ENCODE assay signal across 1 cellular context in the genomic region with DNA sequence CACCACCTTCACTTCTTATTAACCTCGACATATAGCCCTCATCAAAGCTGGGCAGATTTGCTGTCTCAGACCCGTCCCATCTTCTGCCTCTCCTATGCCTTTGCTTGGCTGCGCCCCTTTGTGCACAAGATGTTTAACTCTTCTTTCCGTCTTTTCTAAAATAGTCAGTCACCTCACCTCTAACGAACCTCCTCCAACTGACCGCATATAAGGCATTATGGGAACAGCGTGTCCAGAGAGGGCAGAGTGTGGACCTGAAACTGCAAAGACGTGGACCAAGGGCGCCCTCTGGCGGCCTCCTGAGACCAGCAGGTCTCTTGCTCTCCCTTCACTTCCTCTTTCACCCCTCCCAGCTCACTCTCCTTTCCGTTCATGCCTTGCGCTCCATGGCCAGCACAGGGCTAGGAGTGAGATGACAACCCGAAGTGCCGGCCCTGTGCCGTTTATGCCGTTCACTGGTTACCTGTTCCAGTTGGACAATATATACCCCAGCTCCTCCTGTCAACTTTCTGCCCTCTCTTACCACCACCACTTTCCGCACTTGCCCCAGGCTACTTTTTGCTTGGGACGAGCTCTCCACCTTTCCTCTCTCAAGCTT.
TF ChIP-seq lines count a peak whose summit lies in the region.

No MANE protein-coding gene starts in this region.

TF ChIP-seq in K562, 482 proteins besides CTCF, POLR2A, EP300 and RAD21 (continued from another document and continues in another):
- TF ChIP-seq ZNF586 (CRISPR knock-in tag; conservative IDR thresholded peaks at IDR 0.05) (no peak), ZNF57 (CRISPR knock-in tag; IDR thresholded peaks at IDR 0.05) (no peak), ZBTB17 (CRISPR knock-in tag; IDR thresholded peaks at IDR 0.05) (no peak), CTBP1 (IDR thresholded peaks at IDR 0.05; ENCODE audit: borderline replicate concordance) (peak; percentile 80), BRCA1 (IDR thresholded peaks at IDR 0.05) (no peak), BRCA1 (CRISPR knock-in tag; IDR thresholded peaks at IDR 0.05) (no peak), BHLHE40 (IDR thresholded peaks at IDR 0.05; ENCODE audit: low read length) (0 out of 2 replicates have a peak, but pooled peaks have one; percentile 6), GABPB1 (CRISPR knock-in tag; IDR thresholded peaks at IDR 0.05) (peak; percentile 75), MED1 (CRISPR knock-in tag; IDR thresholded peaks at IDR 0.05; ENCODE audit: borderline replicate concordance) (no peak), ZNF785 (CRISPR knock-in tag; IDR thresholded peaks at IDR 0.05) (no peak), POLR2G (IDR thresholded peaks at IDR 0.05; ENCODE audit: low read depth, low read length) (no peak), MEF2A (IDR thresholded peaks at IDR 0.05; ENCODE audit: control insufficient read depth, low read depth, low read length) (no peak; the same call in 1 of the 2 replicates), KLF13 (tag; IDR thresholded peaks at IDR 0.05; ENCODE audit: borderline replicate concordance, low read depth) (no peak), SRSF7 (optimal IDR thresholded peaks at IDR 0.05; ENCODE audit: low read depth, low read length) (no peak), NCOA2 (IDR thresholded peaks at IDR 0.05; ENCODE audit: partially characterized antibody in 2 of 2) (no peak), ZFP1 (CRISPR knock-in tag; IDR thresholded peaks at IDR 0.05) (no peak), HDAC2 (IDR thresholded peaks at IDR 0.05) (peak; percentile 39; the same call in 1 of the 2 replicates), DNMT1 (IDR thresholded peaks at IDR 0.05) (no peak), TAF7 (tag; IDR thresholded peaks at IDR 0.05) (no peak), TCF7L2 (IDR thresholded peaks at IDR 0.05; ENCODE audit: low read depth, low read length) (no peak), ZNF551 (CRISPR knock-in tag; IDR thresholded peaks at IDR 0.05) (no peak), TSC22D4 (tag; IDR thresholded peaks at IDR 0.05) (no peak), SOX6 (IDR thresholded peaks at IDR 0.05) (peak; percentile 41; the same call in 1 of the 2 replicates), HDAC6 (IDR thresholded peaks at IDR 0.05; ENCODE audit: low read depth, low read length) (no peak), HNRNPK (IDR thresholded peaks at IDR 0.05; ENCODE audit: low read depth, low read length, poor library complexity, severe bottlenecking) (no peak), HMGN3 (IDR thresholded peaks at IDR 0.05; ENCODE audit: borderline replicate concordance, extremely low read depth, insufficient read length, low read depth, low read length) (no peak), TBL1XR1 (IDR thresholded peaks at IDR 0.05; ENCODE audit: low read length in 2 of 2) (no peak), SMARCE1 (IDR thresholded peaks at IDR 0.05) (peak; percentile 43; the same call in 1 of the 2 replicates)
- TF ChIP-seq, protein P1, sequence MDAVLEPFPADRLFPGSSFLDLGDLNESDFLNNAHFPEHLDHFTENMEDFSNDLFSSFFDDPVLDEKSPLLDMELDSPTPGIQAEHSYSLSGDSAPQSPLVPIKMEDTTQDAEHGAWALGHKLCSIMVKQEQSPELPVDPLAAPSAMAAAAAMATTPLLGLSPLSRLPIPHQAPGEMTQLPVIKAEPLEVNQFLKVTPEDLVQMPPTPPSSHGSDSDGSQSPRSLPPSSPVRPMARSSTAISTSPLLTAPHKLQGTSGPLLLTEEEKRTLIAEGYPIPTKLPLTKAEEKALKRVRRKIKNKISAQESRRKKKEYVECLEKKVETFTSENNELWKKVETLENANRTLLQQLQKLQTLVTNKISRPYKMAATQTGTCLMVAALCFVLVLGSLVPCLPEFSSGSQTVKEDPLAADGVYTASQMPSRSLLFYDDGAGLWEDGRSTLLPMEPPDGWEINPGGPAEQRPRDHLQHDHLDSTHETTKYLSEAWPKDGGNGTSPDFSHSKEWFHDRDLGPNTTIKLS (IDR thresholded peaks at IDR 0.05; ENCODE audit: borderline replicate concordance, low read depth) = peak; percentile 62; the same call in 1 of the 2 replicates
- TF ChIP-seq, protein P2, sequence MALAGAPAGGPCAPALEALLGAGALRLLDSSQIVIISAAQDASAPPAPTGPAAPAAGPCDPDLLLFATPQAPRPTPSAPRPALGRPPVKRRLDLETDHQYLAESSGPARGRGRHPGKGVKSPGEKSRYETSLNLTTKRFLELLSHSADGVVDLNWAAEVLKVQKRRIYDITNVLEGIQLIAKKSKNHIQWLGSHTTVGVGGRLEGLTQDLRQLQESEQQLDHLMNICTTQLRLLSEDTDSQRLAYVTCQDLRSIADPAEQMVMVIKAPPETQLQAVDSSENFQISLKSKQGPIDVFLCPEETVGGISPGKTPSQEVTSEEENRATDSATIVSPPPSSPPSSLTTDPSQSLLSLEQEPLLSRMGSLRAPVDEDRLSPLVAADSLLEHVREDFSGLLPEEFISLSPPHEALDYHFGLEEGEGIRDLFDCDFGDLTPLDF (CRISPR knock-in tag; IDR thresholded peaks at IDR 0.05) = no peak
- TF ChIP-seq, protein P3, sequence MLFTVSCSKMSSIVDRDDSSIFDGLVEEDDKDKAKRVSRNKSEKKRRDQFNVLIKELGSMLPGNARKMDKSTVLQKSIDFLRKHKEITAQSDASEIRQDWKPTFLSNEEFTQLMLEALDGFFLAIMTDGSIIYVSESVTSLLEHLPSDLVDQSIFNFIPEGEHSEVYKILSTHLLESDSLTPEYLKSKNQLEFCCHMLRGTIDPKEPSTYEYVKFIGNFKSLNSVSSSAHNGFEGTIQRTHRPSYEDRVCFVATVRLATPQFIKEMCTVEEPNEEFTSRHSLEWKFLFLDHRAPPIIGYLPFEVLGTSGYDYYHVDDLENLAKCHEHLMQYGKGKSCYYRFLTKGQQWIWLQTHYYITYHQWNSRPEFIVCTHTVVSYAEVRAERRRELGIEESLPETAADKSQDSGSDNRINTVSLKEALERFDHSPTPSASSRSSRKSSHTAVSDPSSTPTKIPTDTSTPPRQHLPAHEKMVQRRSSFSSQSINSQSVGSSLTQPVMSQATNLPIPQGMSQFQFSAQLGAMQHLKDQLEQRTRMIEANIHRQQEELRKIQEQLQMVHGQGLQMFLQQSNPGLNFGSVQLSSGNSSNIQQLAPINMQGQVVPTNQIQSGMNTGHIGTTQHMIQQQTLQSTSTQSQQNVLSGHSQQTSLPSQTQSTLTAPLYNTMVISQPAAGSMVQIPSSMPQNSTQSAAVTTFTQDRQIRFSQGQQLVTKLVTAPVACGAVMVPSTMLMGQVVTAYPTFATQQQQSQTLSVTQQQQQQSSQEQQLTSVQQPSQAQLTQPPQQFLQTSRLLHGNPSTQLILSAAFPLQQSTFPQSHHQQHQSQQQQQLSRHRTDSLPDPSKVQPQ (CRISPR knock-in tag; IDR thresholded peaks at IDR 0.05; ENCODE audit: borderline replicate concordance) = no peak
- TF ChIP-seq, protein P4, sequence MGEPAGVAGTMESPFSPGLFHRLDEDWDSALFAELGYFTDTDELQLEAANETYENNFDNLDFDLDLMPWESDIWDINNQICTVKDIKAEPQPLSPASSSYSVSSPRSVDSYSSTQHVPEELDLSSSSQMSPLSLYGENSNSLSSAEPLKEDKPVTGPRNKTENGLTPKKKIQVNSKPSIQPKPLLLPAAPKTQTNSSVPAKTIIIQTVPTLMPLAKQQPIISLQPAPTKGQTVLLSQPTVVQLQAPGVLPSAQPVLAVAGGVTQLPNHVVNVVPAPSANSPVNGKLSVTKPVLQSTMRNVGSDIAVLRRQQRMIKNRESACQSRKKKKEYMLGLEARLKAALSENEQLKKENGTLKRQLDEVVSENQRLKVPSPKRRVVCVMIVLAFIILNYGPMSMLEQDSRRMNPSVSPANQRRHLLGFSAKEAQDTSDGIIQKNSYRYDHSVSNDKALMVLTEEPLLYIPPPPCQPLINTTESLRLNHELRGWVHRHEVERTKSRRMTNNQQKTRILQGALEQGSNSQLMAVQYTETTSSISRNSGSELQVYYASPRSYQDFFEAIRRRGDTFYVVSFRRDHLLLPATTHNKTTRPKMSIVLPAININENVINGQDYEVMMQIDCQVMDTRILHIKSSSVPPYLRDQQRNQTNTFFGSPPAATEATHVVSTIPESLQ (CRISPR knock-in tag; IDR thresholded peaks at IDR 0.05) = no peak; the same call in 1 of the 2 replicates
- TF ChIP-seq, protein P5, sequence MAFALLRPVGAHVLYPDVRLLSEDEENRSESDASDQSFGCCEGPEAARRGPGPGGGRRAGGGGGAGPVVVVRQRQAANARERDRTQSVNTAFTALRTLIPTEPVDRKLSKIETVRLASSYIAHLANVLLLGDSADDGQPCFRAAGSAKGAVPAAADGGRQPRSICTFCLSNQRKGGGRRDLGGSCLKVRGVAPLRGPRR (CRISPR knock-in tag; IDR thresholded peaks at IDR 0.05) = no peak
- TF ChIP-seq, protein P6, sequence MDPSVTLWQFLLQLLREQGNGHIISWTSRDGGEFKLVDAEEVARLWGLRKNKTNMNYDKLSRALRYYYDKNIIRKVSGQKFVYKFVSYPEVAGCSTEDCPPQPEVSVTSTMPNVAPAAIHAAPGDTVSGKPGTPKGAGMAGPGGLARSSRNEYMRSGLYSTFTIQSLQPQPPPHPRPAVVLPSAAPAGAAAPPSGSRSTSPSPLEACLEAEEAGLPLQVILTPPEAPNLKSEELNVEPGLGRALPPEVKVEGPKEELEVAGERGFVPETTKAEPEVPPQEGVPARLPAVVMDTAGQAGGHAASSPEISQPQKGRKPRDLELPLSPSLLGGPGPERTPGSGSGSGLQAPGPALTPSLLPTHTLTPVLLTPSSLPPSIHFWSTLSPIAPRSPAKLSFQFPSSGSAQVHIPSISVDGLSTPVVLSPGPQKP (CRISPR knock-in tag; IDR thresholded peaks at IDR 0.05) = no peak
- TF ChIP-seq, protein P7, sequence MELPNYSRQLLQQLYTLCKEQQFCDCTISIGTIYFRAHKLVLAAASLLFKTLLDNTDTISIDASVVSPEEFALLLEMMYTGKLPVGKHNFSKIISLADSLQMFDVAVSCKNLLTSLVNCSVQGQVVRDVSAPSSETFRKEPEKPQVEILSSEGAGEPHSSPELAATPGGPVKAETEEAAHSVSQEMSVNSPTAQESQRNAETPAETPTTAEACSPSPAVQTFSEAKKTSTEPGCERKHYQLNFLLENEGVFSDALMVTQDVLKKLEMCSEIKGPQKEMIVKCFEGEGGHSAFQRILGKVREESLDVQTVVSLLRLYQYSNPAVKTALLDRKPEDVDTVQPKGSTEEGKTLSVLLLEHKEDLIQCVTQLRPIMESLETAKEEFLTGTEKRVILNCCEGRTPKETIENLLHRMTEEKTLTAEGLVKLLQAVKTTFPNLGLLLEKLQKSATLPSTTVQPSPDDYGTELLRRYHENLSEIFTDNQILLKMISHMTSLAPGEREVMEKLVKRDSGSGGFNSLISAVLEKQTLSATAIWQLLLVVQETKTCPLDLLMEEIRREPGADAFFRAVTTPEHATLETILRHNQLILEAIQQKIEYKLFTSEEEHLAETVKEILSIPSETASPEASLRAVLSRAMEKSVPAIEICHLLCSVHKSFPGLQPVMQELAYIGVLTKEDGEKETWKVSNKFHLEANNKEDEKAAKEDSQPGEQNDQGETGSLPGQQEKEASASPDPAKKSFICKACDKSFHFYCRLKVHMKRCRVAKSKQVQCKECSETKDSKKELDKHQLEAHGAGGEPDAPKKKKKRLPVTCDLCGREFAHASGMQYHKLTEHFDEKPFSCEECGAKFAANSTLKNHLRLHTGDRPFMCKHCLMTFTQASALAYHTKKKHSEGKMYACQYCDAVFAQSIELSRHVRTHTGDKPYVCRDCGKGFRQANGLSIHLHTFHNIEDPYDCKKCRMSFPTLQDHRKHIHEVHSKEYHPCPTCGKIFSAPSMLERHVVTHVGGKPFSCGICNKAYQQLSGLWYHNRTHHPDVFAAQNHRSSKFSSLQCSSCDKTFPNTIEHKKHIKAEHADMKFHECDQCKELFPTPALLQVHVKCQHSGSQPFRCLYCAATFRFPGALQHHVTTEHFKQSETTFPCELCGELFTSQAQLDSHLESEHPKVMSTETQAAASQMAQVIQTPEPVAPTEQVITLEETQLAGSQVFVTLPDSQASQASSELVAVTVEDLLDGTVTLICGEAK (IDR thresholded peaks at IDR 0.05) = 0 out of 2 replicates have a peak, but pooled peaks have one; percentile 47
- TF ChIP-seq, protein P7 (CRISPR knock-in tag; IDR thresholded peaks at IDR 0.05) = no peak
- TF ChIP-seq, protein P8, sequence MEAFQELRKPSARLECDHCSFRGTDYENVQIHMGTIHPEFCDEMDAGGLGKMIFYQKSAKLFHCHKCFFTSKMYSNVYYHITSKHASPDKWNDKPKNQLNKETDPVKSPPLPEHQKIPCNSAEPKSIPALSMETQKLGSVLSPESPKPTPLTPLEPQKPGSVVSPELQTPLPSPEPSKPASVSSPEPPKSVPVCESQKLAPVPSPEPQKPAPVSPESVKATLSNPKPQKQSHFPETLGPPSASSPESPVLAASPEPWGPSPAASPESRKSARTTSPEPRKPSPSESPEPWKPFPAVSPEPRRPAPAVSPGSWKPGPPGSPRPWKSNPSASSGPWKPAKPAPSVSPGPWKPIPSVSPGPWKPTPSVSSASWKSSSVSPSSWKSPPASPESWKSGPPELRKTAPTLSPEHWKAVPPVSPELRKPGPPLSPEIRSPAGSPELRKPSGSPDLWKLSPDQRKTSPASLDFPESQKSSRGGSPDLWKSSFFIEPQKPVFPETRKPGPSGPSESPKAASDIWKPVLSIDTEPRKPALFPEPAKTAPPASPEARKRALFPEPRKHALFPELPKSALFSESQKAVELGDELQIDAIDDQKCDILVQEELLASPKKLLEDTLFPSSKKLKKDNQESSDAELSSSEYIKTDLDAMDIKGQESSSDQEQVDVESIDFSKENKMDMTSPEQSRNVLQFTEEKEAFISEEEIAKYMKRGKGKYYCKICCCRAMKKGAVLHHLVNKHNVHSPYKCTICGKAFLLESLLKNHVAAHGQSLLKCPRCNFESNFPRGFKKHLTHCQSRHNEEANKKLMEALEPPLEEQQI (IDR thresholded peaks at IDR 0.05) = no peak
